2 cellular contexts compared by ENCODE assay signal in genomic region chr17:8611135-8611534, GRCh38.
TF ChIP-seq lines count a peak whose summit lies in the region.

No MANE protein-coding gene starts in this region.

TF ChIP-seq in liver, 16 proteins besides CTCF, POLR2A, EP300 and RAD21 (continued from another document):
- no peak for TF ChIP-seq ZBTB33 (IDR thresholded peaks at IDR 0.05)
- peak; percentile 19 for TF ChIP-seq TAF1 (conservative IDR thresholded peaks at IDR 0.05)

TF ChIP-seq in HepG2, 621 proteins besides CTCF, POLR2A, EP300 and RAD21 (continued from another document):
- TF ChIP-seq, protein P1, sequence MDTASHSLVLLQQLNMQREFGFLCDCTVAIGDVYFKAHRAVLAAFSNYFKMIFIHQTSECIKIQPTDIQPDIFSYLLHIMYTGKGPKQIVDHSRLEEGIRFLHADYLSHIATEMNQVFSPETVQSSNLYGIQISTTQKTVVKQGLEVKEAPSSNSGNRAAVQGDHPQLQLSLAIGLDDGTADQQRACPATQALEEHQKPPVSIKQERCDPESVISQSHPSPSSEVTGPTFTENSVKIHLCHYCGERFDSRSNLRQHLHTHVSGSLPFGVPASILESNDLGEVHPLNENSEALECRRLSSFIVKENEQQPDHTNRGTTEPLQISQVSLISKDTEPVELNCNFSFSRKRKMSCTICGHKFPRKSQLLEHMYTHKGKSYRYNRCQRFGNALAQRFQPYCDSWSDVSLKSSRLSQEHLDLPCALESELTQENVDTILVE (CRISPR knock-in tag; IDR thresholded peaks at IDR 0.05), result no peak
- TF ChIP-seq, protein P2, sequence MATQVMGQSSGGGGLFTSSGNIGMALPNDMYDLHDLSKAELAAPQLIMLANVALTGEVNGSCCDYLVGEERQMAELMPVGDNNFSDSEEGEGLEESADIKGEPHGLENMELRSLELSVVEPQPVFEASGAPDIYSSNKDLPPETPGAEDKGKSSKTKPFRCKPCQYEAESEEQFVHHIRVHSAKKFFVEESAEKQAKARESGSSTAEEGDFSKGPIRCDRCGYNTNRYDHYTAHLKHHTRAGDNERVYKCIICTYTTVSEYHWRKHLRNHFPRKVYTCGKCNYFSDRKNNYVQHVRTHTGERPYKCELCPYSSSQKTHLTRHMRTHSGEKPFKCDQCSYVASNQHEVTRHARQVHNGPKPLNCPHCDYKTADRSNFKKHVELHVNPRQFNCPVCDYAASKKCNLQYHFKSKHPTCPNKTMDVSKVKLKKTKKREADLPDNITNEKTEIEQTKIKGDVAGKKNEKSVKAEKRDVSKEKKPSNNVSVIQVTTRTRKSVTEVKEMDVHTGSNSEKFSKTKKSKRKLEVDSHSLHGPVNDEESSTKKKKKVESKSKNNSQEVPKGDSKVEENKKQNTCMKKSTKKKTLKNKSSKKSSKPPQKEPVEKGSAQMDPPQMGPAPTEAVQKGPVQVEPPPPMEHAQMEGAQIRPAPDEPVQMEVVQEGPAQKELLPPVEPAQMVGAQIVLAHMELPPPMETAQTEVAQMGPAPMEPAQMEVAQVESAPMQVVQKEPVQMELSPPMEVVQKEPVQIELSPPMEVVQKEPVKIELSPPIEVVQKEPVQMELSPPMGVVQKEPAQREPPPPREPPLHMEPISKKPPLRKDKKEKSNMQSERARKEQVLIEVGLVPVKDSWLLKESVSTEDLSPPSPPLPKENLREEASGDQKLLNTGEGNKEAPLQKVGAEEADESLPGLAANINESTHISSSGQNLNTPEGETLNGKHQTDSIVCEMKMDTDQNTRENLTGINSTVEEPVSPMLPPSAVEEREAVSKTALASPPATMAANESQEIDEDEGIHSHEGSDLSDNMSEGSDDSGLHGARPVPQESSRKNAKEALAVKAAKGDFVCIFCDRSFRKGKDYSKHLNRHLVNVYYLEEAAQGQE (IDR thresholded peaks at IDR 0.05; ENCODE audit: borderline replicate concordance in 1 of 2, low read depth in 1 of 2, low read length in 2 of 2), result no peak
- TF ChIP-seq, protein P3, sequence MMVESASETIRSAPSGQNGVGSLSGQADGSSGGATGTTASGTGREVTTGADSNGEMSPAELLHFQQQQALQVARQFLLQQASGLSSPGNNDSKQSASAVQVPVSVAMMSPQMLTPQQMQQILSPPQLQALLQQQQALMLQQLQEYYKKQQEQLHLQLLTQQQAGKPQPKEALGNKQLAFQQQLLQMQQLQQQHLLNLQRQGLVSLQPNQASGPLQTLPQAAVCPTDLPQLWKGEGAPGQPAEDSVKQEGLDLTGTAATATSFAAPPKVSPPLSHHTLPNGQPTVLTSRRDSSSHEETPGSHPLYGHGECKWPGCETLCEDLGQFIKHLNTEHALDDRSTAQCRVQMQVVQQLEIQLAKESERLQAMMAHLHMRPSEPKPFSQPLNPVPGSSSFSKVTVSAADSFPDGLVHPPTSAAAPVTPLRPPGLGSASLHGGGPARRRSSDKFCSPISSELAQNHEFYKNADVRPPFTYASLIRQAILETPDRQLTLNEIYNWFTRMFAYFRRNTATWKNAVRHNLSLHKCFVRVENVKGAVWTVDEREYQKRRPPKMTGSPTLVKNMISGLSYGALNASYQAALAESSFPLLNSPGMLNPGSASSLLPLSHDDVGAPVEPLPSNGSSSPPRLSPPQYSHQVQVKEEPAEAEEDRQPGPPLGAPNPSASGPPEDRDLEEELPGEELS (CRISPR knock-in tag; IDR thresholded peaks at IDR 0.05), result no peak
- TF ChIP-seq ZNF318 (CRISPR knock-in tag; IDR thresholded peaks at IDR 0.05) (no peak), THRA (CRISPR knock-in tag; IDR thresholded peaks at IDR 0.05; ENCODE audit: borderline replicate concordance) (no peak), MIER2 (CRISPR knock-in tag; IDR thresholded peaks at IDR 0.05) (no peak), JARID2 (CRISPR knock-in tag; IDR thresholded peaks at IDR 0.05; ENCODE audit: insufficient replicate concordance) (no peak), CCAR2 (optimal IDR thresholded peaks at IDR 0.05; ENCODE audit: low read depth, low read length) (no peak)
- TF ChIP-seq, protein P4, sequence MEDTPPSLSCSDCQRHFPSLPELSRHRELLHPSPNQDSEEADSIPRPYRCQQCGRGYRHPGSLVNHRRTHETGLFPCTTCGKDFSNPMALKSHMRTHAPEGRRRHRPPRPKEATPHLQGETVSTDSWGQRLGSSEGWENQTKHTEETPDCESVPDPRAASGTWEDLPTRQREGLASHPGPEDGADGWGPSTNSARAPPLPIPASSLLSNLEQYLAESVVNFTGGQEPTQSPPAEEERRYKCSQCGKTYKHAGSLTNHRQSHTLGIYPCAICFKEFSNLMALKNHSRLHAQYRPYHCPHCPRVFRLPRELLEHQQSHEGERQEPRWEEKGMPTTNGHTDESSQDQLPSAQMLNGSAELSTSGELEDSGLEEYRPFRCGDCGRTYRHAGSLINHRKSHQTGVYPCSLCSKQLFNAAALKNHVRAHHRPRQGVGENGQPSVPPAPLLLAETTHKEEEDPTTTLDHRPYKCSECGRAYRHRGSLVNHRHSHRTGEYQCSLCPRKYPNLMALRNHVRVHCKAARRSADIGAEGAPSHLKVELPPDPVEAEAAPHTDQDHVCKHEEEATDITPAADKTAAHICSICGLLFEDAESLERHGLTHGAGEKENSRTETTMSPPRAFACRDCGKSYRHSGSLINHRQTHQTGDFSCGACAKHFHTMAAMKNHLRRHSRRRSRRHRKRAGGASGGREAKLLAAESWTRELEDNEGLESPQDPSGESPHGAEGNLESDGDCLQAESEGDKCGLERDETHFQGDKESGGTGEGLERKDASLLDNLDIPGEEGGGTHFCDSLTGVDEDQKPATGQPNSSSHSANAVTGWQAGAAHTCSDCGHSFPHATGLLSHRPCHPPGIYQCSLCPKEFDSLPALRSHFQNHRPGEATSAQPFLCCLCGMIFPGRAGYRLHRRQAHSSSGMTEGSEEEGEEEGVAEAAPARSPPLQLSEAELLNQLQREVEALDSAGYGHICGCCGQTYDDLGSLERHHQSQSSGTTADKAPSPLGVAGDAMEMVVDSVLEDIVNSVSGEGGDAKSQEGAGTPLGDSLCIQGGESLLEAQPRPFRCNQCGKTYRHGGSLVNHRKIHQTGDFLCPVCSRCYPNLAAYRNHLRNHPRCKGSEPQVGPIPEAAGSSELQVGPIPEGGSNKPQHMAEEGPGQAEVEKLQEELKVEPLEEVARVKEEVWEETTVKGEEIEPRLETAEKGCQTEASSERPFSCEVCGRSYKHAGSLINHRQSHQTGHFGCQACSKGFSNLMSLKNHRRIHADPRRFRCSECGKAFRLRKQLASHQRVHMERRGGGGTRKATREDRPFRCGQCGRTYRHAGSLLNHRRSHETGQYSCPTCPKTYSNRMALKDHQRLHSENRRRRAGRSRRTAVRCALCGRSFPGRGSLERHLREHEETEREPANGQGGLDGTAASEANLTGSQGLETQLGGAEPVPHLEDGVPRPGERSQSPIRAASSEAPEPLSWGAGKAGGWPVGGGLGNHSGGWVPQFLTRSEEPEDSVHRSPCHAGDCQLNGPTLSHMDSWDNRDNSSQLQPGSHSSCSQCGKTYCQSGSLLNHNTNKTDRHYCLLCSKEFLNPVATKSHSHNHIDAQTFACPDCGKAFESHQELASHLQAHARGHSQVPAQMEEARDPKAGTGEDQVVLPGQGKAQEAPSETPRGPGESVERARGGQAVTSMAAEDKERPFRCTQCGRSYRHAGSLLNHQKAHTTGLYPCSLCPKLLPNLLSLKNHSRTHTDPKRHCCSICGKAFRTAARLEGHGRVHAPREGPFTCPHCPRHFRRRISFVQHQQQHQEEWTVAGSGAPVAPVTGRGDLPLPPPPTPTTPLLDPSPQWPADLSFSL (CRISPR knock-in tag; IDR thresholded peaks at IDR 0.05), result no peak
- TF ChIP-seq, protein P5, sequence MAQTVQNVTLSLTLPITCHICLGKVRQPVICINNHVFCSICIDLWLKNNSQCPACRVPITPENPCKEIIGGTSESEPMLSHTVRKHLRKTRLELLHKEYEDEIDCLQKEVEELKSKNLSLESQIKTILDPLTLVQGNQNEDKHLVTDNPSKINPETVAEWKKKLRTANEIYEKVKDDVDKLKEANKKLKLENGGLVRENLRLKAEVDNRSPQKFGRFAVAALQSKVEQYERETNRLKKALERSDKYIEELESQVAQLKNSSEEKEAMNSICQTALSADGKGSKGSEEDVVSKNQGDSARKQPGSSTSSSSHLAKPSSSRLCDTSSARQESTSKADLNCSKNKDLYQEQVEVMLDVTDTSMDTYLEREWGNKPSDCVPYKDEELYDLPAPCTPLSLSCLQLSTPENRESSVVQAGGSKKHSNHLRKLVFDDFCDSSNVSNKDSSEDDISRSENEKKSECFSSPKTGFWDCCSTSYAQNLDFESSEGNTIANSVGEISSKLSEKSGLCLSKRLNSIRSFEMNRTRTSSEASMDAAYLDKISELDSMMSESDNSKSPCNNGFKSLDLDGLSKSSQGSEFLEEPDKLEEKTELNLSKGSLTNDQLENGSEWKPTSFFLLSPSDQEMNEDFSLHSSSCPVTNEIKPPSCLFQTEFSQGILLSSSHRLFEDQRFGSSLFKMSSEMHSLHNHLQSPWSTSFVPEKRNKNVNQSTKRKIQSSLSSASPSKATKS (CRISPR knock-in tag; IDR thresholded peaks at IDR 0.05), result no peak
TF ChIP-seq in HepG2: peak in this region for 0.
